Comparison of ENCODE assay signal across 17 cellular contexts in genomic region chr9:134321957-134322741, GRCh38. TPM values are rescaled to one million over a fixed set of nuclear protein-coding genes. Genes with fewer than 3 reads are reported as not detected.
DNase-seq lines count a peak whose midpoint lies in the region; ATAC-seq and TF ChIP-seq lines count a peak whose summit lies in the region.
"Had no signal": no experiment of that assay in that cellular context is flagged by ENCODE, and none has a peak within 500 bp of the region (broad histone marks: within the 10 kb centered on the region; RNA-seq: fewer than 3 reads in every experiment).

No MANE protein-coding gene starts in this region.

- peak overlapping the region; percentile 6 for H3K4ac ChIP-seq in neuronal stem cell (ENCODE audit: low read length)

- WGBS in heart right ventricle, 2 donors: 95 to 96% methylated on average over 19 of the region's 19 CpGs
- WGBS in neuronal stem cell (ENCODE audit: extremely low coverage in 2 of 2, insufficient read length in 2 of 2, insufficient replicate concordance in 1 of 2), 2 donors: no CpG with 5 or more reads among the region's 19 CpGs
- WGBS in aorta, 2 donors: 91 to 92% methylated on average over 19 of the region's 19 CpGs

- no peaks in the 10 kb centered on the region for H3K36me3 ChIP-seq in heart right ventricle
- no peaks in the 10 kb centered on the region for H3K36me3 ChIP-seq in left ventricle myocardium inferior
- no peaks in the 10 kb centered on the region for H3K36me3 ChIP-seq in neuronal stem cell (replicated peaks in 1 of 2; ENCODE audit: control insufficient read depth in 2 of 2, insufficient read depth in 2 of 2, low read length in 2 of 2)
- no peaks in the 10 kb centered on the region for H3K36me3 ChIP-seq in aorta (ENCODE audit: control insufficient read depth in 1 of 2, insufficient read depth in 2 of 2, low read length in 1 of 2)
- H3K36me3 ChIP-seq: vagina had no signal

- H2AFZ ChIP-seq in neuronal stem cell (ENCODE audit: low read length): no peak overlapping the region

- H3K27ac ChIP-seq in heart right ventricle: no peak overlapping the region
- H3K27ac ChIP-seq in left ventricle myocardium inferior (replicated peaks): no peak overlapping the region
- H3K27ac ChIP-seq in neuronal stem cell (replicated peaks; ENCODE audit: low read length): no peak overlapping the region
- no peak overlapping the region for H3K27ac ChIP-seq in aorta (ENCODE audit: low read depth in 1 of 2, low read length in 2 of 2)

- H3K9me3 ChIP-seq in heart right ventricle (no peaks in the 10 kb centered on the region), left ventricle myocardium inferior (replicated peaks) (no peaks in the 10 kb centered on the region), neuronal stem cell (replicated peaks in 1 of 2; ENCODE audit: control insufficient read depth in 2 of 2, insufficient read depth in 1 of 2, low read depth in 1 of 2, low read length in 2 of 2) (peaks cover 0 to 2% of the 10 kb centered on the region in 2 donors), aorta (ENCODE audit: control insufficient read depth, low read length) (no peaks in the 10 kb centered on the region)
- H3K9me3 ChIP-seq: A549, vagina had no signal

- no peak for TF ChIP-seq CTCF in heart right ventricle (IDR thresholded peaks at IDR 0.05)
- no peak for TF ChIP-seq CTCF in left ventricle myocardium inferior (IDR thresholded peaks at IDR 0.05; ENCODE audit: borderline replicate concordance)

- H2BK12ac ChIP-seq in neuronal stem cell (ENCODE audit: low read length): peak overlapping the region; percentile 73

- intact Hi-C loops in cardiac septum (cut with DNase I) (no loop called here), heart right ventricle (cut with DNase I) (loop anchor here in 4 of 10 donors (5.0 to 10.0 kb wide), 3 partner anchors 40 to 147 kb away; no protein-coding TSS in a partner anchor), left ventricle myocardium inferior (cut with micrococcal nuclease) (no loop called here), aorta (cut with DNase I) (loop anchor here (2.0 to 10.0 kb wide), 4 partner anchors 113 to 325 kb away; partner anchors contain the start of gene BRD3 (in 1 of the 2))

- H3K18ac ChIP-seq in neuronal stem cell (ENCODE audit: low read length): peak overlapping the region; percentile 82

- DNase-seq in cardiac septum (ENCODE audit: low spot score): peak; percentile 59
- DNase-seq in heart right ventricle: no peak
- peak; percentile 12 for DNase-seq in left ventricle myocardium inferior
- no peak for DNase-seq in neuronal stem cell (ENCODE audit: low spot score)
- peak; percentile 48 to 56 for DNase-seq in aorta
- DNase-seq in DMS53 (lab: John Stamatoyannopoulos, UW): no peak
- DNase-seq: activated CD4-positive, alpha-beta T cell treated with anti-CD3 and anti-CD28 coated beads for 1 hour; activated effector memory CD4-positive, alpha-beta T cell treated with Interleukin-2 at 50 U/mL for 16 hours; CD4-positive, CD25-positive, alpha-beta regulatory T cell; cerebellar nuclear complex; stimulated activated naive CD8-positive, alpha-beta T cell treated with anti-CD3 and anti-CD28 coated beads, Interleukin-15, amount 100 ng/mL, for 72 hours; T-helper 9 cell had no signal

- H2BK5ac ChIP-seq in neuronal stem cell (ENCODE audit: low read length): no peak overlapping the region

- peak overlapping the region; percentile 68 for H2AK5ac ChIP-seq in neuronal stem cell (ENCODE audit: low read depth, low read length)

- ATAC-seq in heart right ventricle: no peak
- no peak for ATAC-seq in aorta (ENCODE audit: low FRiP score)
- ATAC-seq in HG03045 (IDR thresholded peaks at IDR 0.05; ENCODE audit: unreplicated experiment): no peak
- no peak for ATAC-seq in GM21717 (IDR thresholded peaks at IDR 0.05; ENCODE audit: unreplicated experiment)
- ATAC-seq: A549; HCT116; stimulated activated naive CD8-positive, alpha-beta T cell treated with anti-CD3 and anti-CD28 coated beads, Interleukin-15, amount 100 ng/mL, for 72 hours had no signal

- H3K79me1 ChIP-seq in neuronal stem cell (ENCODE audit: low read depth, low read length): peaks cover 3% of the 10 kb centered on the region

- peak overlapping the region; percentile 82 for H2BK15ac ChIP-seq in neuronal stem cell (ENCODE audit: low read length)

- H3K27me3 ChIP-seq in heart right ventricle (no peaks in the 10 kb centered on the region), left ventricle myocardium inferior (ENCODE audit: low read depth) (no peaks in the 10 kb centered on the region), neuronal stem cell (ENCODE audit: control insufficient read depth in 3 of 3, insufficient read depth in 3 of 3, low read depth in 1 of 3, low read length in 3 of 3) (peaks cover 0 to 7% (median 0%) of the 10 kb centered on the region in 3 experiments), aorta (ENCODE audit: control insufficient read depth in 1 of 2, insufficient read depth in 2 of 2, low read length in 1 of 2) (no peaks in the 10 kb centered on the region)
- H3K27me3 ChIP-seq: vagina had no signal

- no peak overlapping the region for H3K4me3 ChIP-seq in heart right ventricle
- no peak overlapping the region for H3K4me3 ChIP-seq in left ventricle myocardium inferior
- H3K4me3 ChIP-seq in neuronal stem cell (ENCODE audit: low read length in 2 of 2): no peak overlapping the region
- H3K4me3 ChIP-seq in aorta (ENCODE audit: low read length in 2 of 2): no peak overlapping the region
- H3K4me3 ChIP-seq: A549, vagina had no signal

- peak overlapping the region; percentile 73 for H3K23ac ChIP-seq in neuronal stem cell (ENCODE audit: low read depth, low read length, poor library complexity)

- no peak overlapping the region for H3K9ac ChIP-seq in neuronal stem cell (ENCODE audit: low read depth, low read length, poor library complexity)

- peaks cover 6 to 33% (median 23%) of the 10 kb centered on the region in 9 donors for H3K4me1 ChIP-seq in heart right ventricle
- peaks cover 32% of the 10 kb centered on the region for H3K4me1 ChIP-seq in left ventricle myocardium inferior
- peaks cover 30 to 37% of the 10 kb centered on the region in 2 donors for H3K4me1 ChIP-seq in neuronal stem cell (ENCODE audit: control insufficient read depth in 2 of 2, insufficient read depth in 1 of 2, low read depth in 1 of 2, low read length in 2 of 2)
- no peaks in the 10 kb centered on the region for H3K4me1 ChIP-seq in aorta (ENCODE audit: control insufficient read depth in 1 of 2, insufficient read depth in 2 of 2, low read length in 2 of 2)

- no peak overlapping the region for H4K91ac ChIP-seq in neuronal stem cell (ENCODE audit: low read depth, low read length, poor library complexity)

- no peak overlapping the region for H3K4me2 ChIP-seq in neuronal stem cell (ENCODE audit: insufficient read depth, low read length, poor library complexity, severe bottlenecking)
- H3K4me2 ChIP-seq: A549 had no signal

- H3K14ac ChIP-seq in neuronal stem cell (ENCODE audit: low read length): no peak overlapping the region

- H2BK120ac ChIP-seq in neuronal stem cell (ENCODE audit: low read depth, low read length): no peak overlapping the region

- H4K8ac ChIP-seq in neuronal stem cell (ENCODE audit: low read depth, low read length): no peak overlapping the region

RNA-seq across cellular contexts. Expression of gene RXRA, which starts 4.1 kb away (rescaled TPM):
- total RNA-seq in cardiac septum: 42.6 TPM
- total RNA-seq in heart right ventricle: 10 to 100 TPM; 38.4 to 92.3 (median 43.6) TPM
- 10 to 100 TPM; 22.6 to 39.1 TPM for polyA plus RNA-seq in heart right ventricle
- 57.1 TPM for total RNA-seq in left ventricle myocardium inferior
- polyA plus RNA-seq in neuronal stem cell (2013, experiment 1 of 2): 36.1 TPM
- 36.3 TPM for polyA plus RNA-seq in neuronal stem cell (2013, experiment 2 of 2)
- 10 to 100 TPM; 47.5 to 67.8 TPM for total RNA-seq in aorta
- 10 to 100 TPM; 17.7 to 18.0 TPM for polyA plus RNA-seq in aorta

Comparison
In these comparisons a context has a peak if more than half of its experiments do, and no peak if none do; other contexts are left out.
1. DNase-seq: peak in cardiac septum (single experiment), left ventricle myocardium inferior (single experiment) and aorta (2 of 2); none in heart right ventricle (0 of 2), neuronal stem cell (single experiment) and DMS53 (single experiment).
2. intact Hi-C loops: an anchor here in aorta (2.0 to 10.0 kb wide); none called in cardiac septum and left ventricle myocardium inferior.